In the genomic region with DNA sequence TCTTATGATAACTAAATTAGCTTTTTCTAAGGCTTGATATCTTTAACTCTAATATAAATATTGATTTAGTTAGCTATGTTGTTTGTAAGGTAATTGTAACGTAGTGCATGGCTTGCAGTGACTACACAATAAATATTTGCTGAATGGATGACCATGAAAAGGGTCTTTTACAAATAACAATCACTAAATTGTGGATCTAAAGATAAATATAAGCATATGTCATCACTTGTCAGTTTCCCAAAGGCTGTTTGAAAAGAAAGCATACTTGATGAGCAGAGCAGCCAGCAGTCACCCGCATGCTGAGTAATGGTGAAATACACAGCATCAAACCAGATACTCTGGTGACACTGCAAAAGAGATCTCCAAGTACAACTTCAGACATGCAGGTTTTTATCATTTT, we compare ENCODE assay signal across 11 cellular contexts.
"Had no signal": no experiment of that assay in that cellular context is flagged by ENCODE, and none has a peak within 500 bp of the region (broad histone marks: within the 10 kb centered on the region; RNA-seq: fewer than 3 reads in every experiment).

No MANE protein-coding gene starts in this region.

- H3K36me3 ChIP-seq: heart left ventricle, tibial nerve had no signal

- ATAC-seq: activated T-helper 17 cell treated with anti-CD3 and anti-CD28 coated beads, Interleukin-2, amount 50 U/mL, for 72 hours; heart left ventricle; natural killer cell treated with Interleukin-12 subunit alpha and Interleukin-12 subunit beta and Interleukin-15 and Interleukin-18, amount 100 ng/mL, for 72 hours had no signal

- H3K9me3 Mint-ChIP-seq: activated naive CD4-positive, alpha-beta T cell treated with anti-CD3 and anti-CD28 coated beads for 36 hours; activated T-helper 17 cell treated with anti-CD3 and anti-CD28 coated beads, Interleukin-2, amount 50 U/mL, for 72 hours; natural killer cell treated with Interleukin-12 subunit alpha and Interleukin-12 subunit beta and Interleukin-15 and Interleukin-18, amount 100 ng/mL, for 72 hours had no signal

- H3K27ac ChIP-seq: heart left ventricle, tibial nerve had no signal

- H3K27ac Mint-ChIP-seq: activated naive CD4-positive, alpha-beta T cell treated with anti-CD3 and anti-CD28 coated beads for 36 hours; activated T-helper 17 cell treated with anti-CD3 and anti-CD28 coated beads, Interleukin-2, amount 50 U/mL, for 72 hours; natural killer cell treated with Interleukin-12 subunit alpha and Interleukin-12 subunit beta and Interleukin-15 and Interleukin-18, amount 100 ng/mL, for 72 hours had no signal

- H3K4me1 Mint-ChIP-seq: activated T-helper 17 cell treated with anti-CD3 and anti-CD28 coated beads, Interleukin-2, amount 50 U/mL, for 72 hours had no signal

- H3K4me3 ChIP-seq: heart left ventricle, tibial nerve had no signal

- H3K4me3 Mint-ChIP-seq: activated naive CD4-positive, alpha-beta T cell treated with anti-CD3 and anti-CD28 coated beads for 36 hours; natural killer cell treated with Interleukin-12 subunit alpha and Interleukin-12 subunit beta and Interleukin-15 and Interleukin-18, amount 100 ng/mL, for 72 hours had no signal

- H3K36me3 Mint-ChIP-seq: natural killer cell treated with Interleukin-12 subunit alpha and Interleukin-12 subunit beta and Interleukin-15 and Interleukin-18, amount 100 ng/mL, for 72 hours had no signal

- H3K9me3 ChIP-seq: heart left ventricle, tibial nerve had no signal

- DNase-seq: activated CD4-positive, alpha-beta T cell treated with anti-CD3 and anti-CD28 coated beads for 1 hour; activated CD4-positive, alpha-beta T cell treated with anti-CD3 and anti-CD28 coated beads, Interleukin-2, amount 50 U/mL, for 4 hours; activated naive CD4-positive, alpha-beta T cell treated with anti-CD3 and anti-CD28 coated beads for 36 hours; activated T-cell treated with anti-CD3 and anti-CD28 coated beads for 4 hours; heart left ventricle; mesendoderm; stimulated activated CD4-positive, alpha-beta T cell treated with anti-CD3 and anti-CD28 coated beads, Interleukin-2, amount 100 ng/mL, for 48 hours; stimulated activated naive CD4-positive, alpha-beta T cell had no signal
